In the genomic region with DNA sequence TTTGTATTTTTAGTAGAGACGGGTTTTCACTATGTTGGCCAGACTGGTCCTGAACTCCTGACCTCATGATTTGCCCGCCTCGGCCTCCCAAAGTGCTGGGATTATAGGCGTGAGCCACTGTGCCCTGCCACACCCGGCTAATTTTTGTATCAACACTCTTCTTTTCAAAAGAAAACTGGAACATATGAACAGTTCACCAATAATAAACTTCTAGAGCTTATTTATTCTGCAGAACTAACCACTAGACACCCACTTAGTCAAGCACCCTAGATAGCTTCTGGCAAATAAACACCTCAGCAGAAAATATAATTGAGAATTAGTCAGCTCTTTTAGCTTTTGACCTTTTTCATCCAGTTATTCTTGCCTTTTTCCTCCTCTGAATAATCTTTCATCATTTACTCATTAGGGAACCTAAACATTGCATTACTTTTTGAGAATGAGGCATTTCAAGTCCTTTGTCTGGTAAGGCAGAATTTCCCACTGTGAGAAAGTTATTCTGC, we compare ENCODE assay signal across 19 cellular contexts. TPM values are rescaled to one million over a fixed set of nuclear protein-coding genes. Genes with fewer than 3 reads are reported as not detected.
A peak's percentile ranks its signal among the peaks of the same experiment; 100 is the strongest.
DNase-seq lines count a peak whose midpoint lies in the region; ATAC-seq and TF ChIP-seq lines count a peak whose summit lies in the region.
"Had no signal": no experiment of that assay in that cellular context is flagged by ENCODE, and none has a peak within 500 bp of the region (broad histone marks: within the 10 kb centered on the region; RNA-seq: fewer than 3 reads in every experiment).

No MANE protein-coding gene starts in this region.

- no peak overlapping the region for H3K4me3 ChIP-seq in HEK293 (ENCODE audit: low read depth, low read length)
- no peak overlapping the region for H3K4me3 ChIP-seq in SK-N-MC
- H3K4me3 ChIP-seq in thyroid gland (replicated peaks in 1 of 3): no peak overlapping the region
- H3K4me3 ChIP-seq in testis: no peak overlapping the region
- H3K4me3 ChIP-seq: BLaER1 treated with 17β-estradiol and CSF1 and Interleukin-3, amounts not matched to agents 10 nM and 100 nM had no signal

- no peaks in the 10 kb centered on the region for H3K9me3 Mint-ChIP-seq in activated CD4-positive, alpha-beta memory T cell treated with anti-CD3 and anti-CD28 coated beads, Interleukin-2, amount 10 ng/mL, durations not matched to agents 7 days and 5 days
- H3K9me3 Mint-ChIP-seq: CD4-positive, alpha-beta memory T cell had no signal

- intact Hi-C loops in thyroid gland (cut with DNase I): no loop called here
- intact Hi-C loops in testis (cut with DNase I; ENCODE audit: low total_unique reads): no loop called here

- H3K27me3 Mint-ChIP-seq in activated CD4-positive, alpha-beta memory T cell treated with anti-CD3 and anti-CD28 coated beads, Interleukin-2, amount 10 ng/mL, durations not matched to agents 7 days and 5 days: peaks cover 7% of the 10 kb centered on the region
- H3K27me3 Mint-ChIP-seq: CD4-positive, alpha-beta memory T cell had no signal

- H3K27ac Mint-ChIP-seq in activated CD4-positive, alpha-beta memory T cell treated with anti-CD3 and anti-CD28 coated beads, Interleukin-2, amount 10 ng/mL, durations not matched to agents 7 days and 5 days: no peak overlapping the region
- H3K27ac Mint-ChIP-seq: CD4-positive, alpha-beta memory T cell had no signal

- no peak for TF ChIP-seq CTCF in HEK293 (tag by site-specific recombination; IDR thresholded peaks at IDR 0.05)
- TF ChIP-seq CTCF in thyroid gland (IDR thresholded peaks at IDR 0.05): no peak
- TF ChIP-seq CTCF in testis (IDR thresholded peaks at IDR 0.05): no peak

- H3K36me3 Mint-ChIP-seq in activated CD4-positive, alpha-beta memory T cell treated with anti-CD3 and anti-CD28 coated beads, Interleukin-2, amount 10 ng/mL, durations not matched to agents 7 days and 5 days (ENCODE audit: low read depth): no peaks in the 10 kb centered on the region
- H3K36me3 Mint-ChIP-seq: CD4-positive, alpha-beta memory T cell had no signal

- DNase-seq in SK-N-MC (ENCODE audit: low read depth, low spot score) (no peak), fibroblast of peridontal ligament (ENCODE audit: extremely low read depth) (peak; percentile 6), thyroid gland (peak; percentile 31 to 47), left lobe of liver (ENCODE audit: low spot score) (no peak), testis (no peak)
- no peak for DNase-seq in activated CD4-positive, alpha-beta memory T cell treated with anti-CD3 and anti-CD28 coated beads, Interleukin-2, amount 10 ng/mL, durations not matched to agents 7 days and 5 days
- DNase-seq: Caco-2; CD4-positive, alpha-beta memory T cell; GOT3; HCEC 1CT; MM.1S; NCI-H1048; NCI-H1417 treated with DMSO at 0.1 percent for 48 hours; NCI-H187; NCI-H446; NCI-H526; Right ventricle myocardium superior had no signal

- ATAC-seq in left lobe of liver: no peak

- 43 to 45% methylated on average over 5 of the region's 5 CpGs for WGBS in thyroid gland, 2 donors
- 78 to 84% methylated on average over 5 of the region's 5 CpGs for WGBS in testis, 2 donors

- TF ChIP-seq POLR2A in thyroid gland (IDR thresholded peaks at IDR 0.05) (no peak), testis (IDR thresholded peaks at IDR 0.05) (no peak)

- H3K9me3 ChIP-seq in HEK293 (ENCODE audit: control insufficient read depth, insufficient read depth, low read depth, low read length) (no peaks in the 10 kb centered on the region), SK-N-MC (ENCODE audit: low read depth, low read length) (no peaks in the 10 kb centered on the region), thyroid gland (no peaks in the 10 kb centered on the region), testis (no peaks in the 10 kb centered on the region)
- H3K9me3 ChIP-seq: BLaER1 treated with 17β-estradiol and CSF1 and Interleukin-3, amounts not matched to agents 10 nM and 100 nM; Caco-2 had no signal

- H3K27me3 ChIP-seq in thyroid gland (no peaks in the 10 kb centered on the region), testis (no peaks in the 10 kb centered on the region)
- H3K27me3 ChIP-seq: BLaER1 treated with 17β-estradiol and CSF1 and Interleukin-3, amounts not matched to agents 10 nM and 100 nM had no signal

- H3K9ac ChIP-seq in SK-N-MC (ENCODE audit: insufficient read length): no peak overlapping the region
- H3K9ac ChIP-seq: BLaER1 treated with 17β-estradiol and CSF1 and Interleukin-3, amounts not matched to agents 10 nM and 100 nM had no signal

- no peak overlapping the region for H3K4me3 Mint-ChIP-seq in activated CD4-positive, alpha-beta memory T cell treated with anti-CD3 and anti-CD28 coated beads, Interleukin-2, amount 10 ng/mL, durations not matched to agents 7 days and 5 days
- H3K4me3 Mint-ChIP-seq: CD4-positive, alpha-beta memory T cell had no signal

- H3K27ac ChIP-seq in HEK293 (ENCODE audit: extremely low read depth, low read depth, low read length): no peak overlapping the region
- 0 out of 2 replicates have a peak overlapping the region, but pooled peaks have one; percentile 39 for H3K27ac ChIP-seq in SK-N-MC
- peak overlapping the region in 2 of 3 donors; percentile 18 to 23 for H3K27ac ChIP-seq in thyroid gland
- no peak overlapping the region for H3K27ac ChIP-seq in testis
- H3K27ac ChIP-seq: BLaER1 treated with 17β-estradiol and CSF1 and Interleukin-3, amounts not matched to agents 10 nM and 100 nM had no signal

- POLR2A ChIA-PET in HEK293 (lab: Yijun Ruan, JAX): no interaction called here
- POLR2A ChIA-PET in activated CD4-positive, alpha-beta memory T cell treated with anti-CD3 and anti-CD28 coated beads, Interleukin-2, amount 10 ng/mL, durations not matched to agents 7 days and 5 days (lab: Charles Lee): no interaction called here

- peaks cover 2% of the 10 kb centered on the region for H3K4me1 Mint-ChIP-seq in activated CD4-positive, alpha-beta memory T cell treated with anti-CD3 and anti-CD28 coated beads, Interleukin-2, amount 10 ng/mL, durations not matched to agents 7 days and 5 days

- no peaks in the 10 kb centered on the region for H3K36me3 ChIP-seq in HEK293 (ENCODE audit: control insufficient read depth in 2 of 2, insufficient read depth in 1 of 2, low read length in 2 of 2)
- H3K36me3 ChIP-seq in SK-N-MC (ENCODE audit: insufficient read depth, low read length): no peaks in the 10 kb centered on the region
- no peaks in the 10 kb centered on the region for H3K36me3 ChIP-seq in thyroid gland
- H3K36me3 ChIP-seq in testis (ENCODE audit: low read depth, missing control alignments): no peaks in the 10 kb centered on the region
- H3K36me3 ChIP-seq: BLaER1 treated with 17β-estradiol and CSF1 and Interleukin-3, amounts not matched to agents 10 nM and 100 nM had no signal

- no peaks in the 10 kb centered on the region for H3K4me1 ChIP-seq in HEK293 (ENCODE audit: control insufficient read depth, insufficient read depth, low read length)
- H3K4me1 ChIP-seq in thyroid gland: peaks cover 0 to 5% of the 10 kb centered on the region in 2 donors
- no peaks in the 10 kb centered on the region for H3K4me1 ChIP-seq in testis
- H3K4me1 ChIP-seq: Caco-2 had no signal

- CTCF ChIA-PET in HEK293 (lab: Yijun Ruan, JAX): no interaction called here
- CTCF ChIA-PET in activated CD4-positive, alpha-beta memory T cell treated with anti-CD3 and anti-CD28 coated beads, Interleukin-2, amount 10 ng/mL, durations not matched to agents 7 days and 5 days (lab: Charles Lee): no interaction called here

TF ChIP-seq in HEK293, 187 proteins besides CTCF, POLR2A, EP300 and RAD21:
- no peak for TF ChIP-seq YY1 (tag by site-specific recombination; IDR thresholded peaks at IDR 0.05)
- TF ChIP-seq, protein P1, sequence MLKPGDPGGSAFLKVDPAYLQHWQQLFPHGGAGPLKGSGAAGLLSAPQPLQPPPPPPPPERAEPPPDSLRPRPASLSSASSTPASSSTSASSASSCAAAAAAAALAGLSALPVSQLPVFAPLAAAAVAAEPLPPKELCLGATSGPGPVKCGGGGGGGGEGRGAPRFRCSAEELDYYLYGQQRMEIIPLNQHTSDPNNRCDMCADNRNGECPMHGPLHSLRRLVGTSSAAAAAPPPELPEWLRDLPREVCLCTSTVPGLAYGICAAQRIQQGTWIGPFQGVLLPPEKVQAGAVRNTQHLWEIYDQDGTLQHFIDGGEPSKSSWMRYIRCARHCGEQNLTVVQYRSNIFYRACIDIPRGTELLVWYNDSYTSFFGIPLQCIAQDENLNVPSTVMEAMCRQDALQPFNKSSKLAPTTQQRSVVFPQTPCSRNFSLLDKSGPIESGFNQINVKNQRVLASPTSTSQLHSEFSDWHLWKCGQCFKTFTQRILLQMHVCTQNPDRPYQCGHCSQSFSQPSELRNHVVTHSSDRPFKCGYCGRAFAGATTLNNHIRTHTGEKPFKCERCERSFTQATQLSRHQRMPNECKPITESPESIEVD (tag by site-specific recombination; IDR thresholded peaks at IDR 0.05): peak; percentile 26; the same call in 1 of the 2 replicates
- TF ChIP-seq ZNF791 (tag by site-specific recombination; IDR thresholded peaks at IDR 0.05): no peak

RNA-seq across cellular contexts. Expression of gene TMEM41B, which starts 27.3 kb away (rescaled TPM):
- total RNA-seq in thyroid gland (10 to 100 TPM; 52.7 to 86.7 (median 76.1) TPM), left lobe of liver (22.7 TPM), testis (10 to 100 TPM; 37.5 to 42.6 TPM)
- 24.2 TPM for polyA plus RNA-seq in testis (ENCODE audit: insufficient read depth, low read depth, low replicate concordance)
- 10 to 100 TPM; 43.3 to 49.0 TPM for total RNA-seq in activated CD4-positive, alpha-beta memory T cell treated with anti-CD3 and anti-CD28 coated beads, Interleukin-2, amount 10 ng/mL, durations not matched to agents 7 days and 5 days

RNA-seq across cellular contexts. Expression of gene IPO7, which starts 42.8 kb away (rescaled TPM):
- total RNA-seq in thyroid gland: 100 to 1,000 TPM; 104 to 185 (median 151) TPM
- 39.0 TPM for total RNA-seq in left lobe of liver
- total RNA-seq in testis: 10 to 100 TPM; 51.7 to 65.6 TPM
- 28.8 TPM for polyA plus RNA-seq in testis (ENCODE audit: insufficient read depth, low read depth, low replicate concordance)
- 10 to 100 TPM; 87.4 to 95.7 TPM for total RNA-seq in activated CD4-positive, alpha-beta memory T cell treated with anti-CD3 and anti-CD28 coated beads, Interleukin-2, amount 10 ng/mL, durations not matched to agents 7 days and 5 days

Comparison
In these comparisons a context has a peak if more than half of its experiments do, and no peak if none do; other contexts are left out.
1. H3K27ac ChIP-seq: peak in SK-N-MC (single experiment) and thyroid gland (2 of 3); none in HEK293 (single experiment) and testis (0 of 2).
2. DNase-seq: peak in fibroblast of peridontal ligament (single experiment) and thyroid gland (2 of 2); none in SK-N-MC (single experiment), left lobe of liver (single experiment), testis (single experiment) and activated CD4-positive, alpha-beta memory T cell treated with anti-CD3 and anti-CD28 coated beads, Interleukin-2, amount 10 ng/mL, durations not matched to agents 7 days and 5 days (single experiment).